26 cellular contexts compared by ENCODE assay signal in genomic region chr13:33072282-33072681, GRCh38. TPM values are rescaled to one million over a fixed set of nuclear protein-coding genes. Genes with fewer than 3 reads are reported as not detected.
DNase-seq lines count a peak whose midpoint lies in the region; ATAC-seq and TF ChIP-seq lines count a peak whose summit lies in the region.
"Had no signal": no experiment of that assay in that cellular context is flagged by ENCODE, and none has a peak within 500 bp of the region (broad histone marks: within the 10 kb centered on the region; RNA-seq: fewer than 3 reads in every experiment).

No MANE protein-coding gene starts in this region.

- H3K36me3 ChIP-seq in upper lobe of right lung: no peaks in the 10 kb centered on the region
- H3K36me3 ChIP-seq: BLaER1 treated with 17β-estradiol and CSF1 and Interleukin-3, amounts not matched to agents 10 nM and 100 nM; gastrocnemius medialis; lower lobe of right lung; spleen; upper lobe of left lung had no signal

- CTCF ChIA-PET in activated naive CD4-positive, alpha-beta T cell treated with anti-CD3 and anti-CD28 coated beads for 36 hours (lab: Charles Lee): no interaction called here

- no peaks in the 10 kb centered on the region for H3K27me3 ChIP-seq in upper lobe of right lung
- H3K27me3 ChIP-seq: BLaER1 treated with 17β-estradiol and CSF1 and Interleukin-3, amounts not matched to agents 10 nM and 100 nM; gastrocnemius medialis; spleen; upper lobe of left lung had no signal

- no peak overlapping the region for H3K4me3 ChIP-seq in upper lobe of right lung
- H3K4me3 ChIP-seq: BLaER1 treated with 17β-estradiol and CSF1 and Interleukin-3, amounts not matched to agents 10 nM and 100 nM; gastrocnemius medialis; lower lobe of right lung; spleen; upper lobe of left lung had no signal

- intact Hi-C loops in activated naive CD4-positive, alpha-beta T cell treated with anti-CD3 and anti-CD28 coated beads for 36 hours (cut with micrococcal nuclease): no loop called here
- intact Hi-C loops in upper lobe of right lung (cut with DNase I): no loop called here

- H3K4me1 ChIP-seq in upper lobe of right lung: no peaks in the 10 kb centered on the region
- H3K4me1 ChIP-seq: BLaER1 treated with 17β-estradiol and CSF1 and Interleukin-3, amounts not matched to agents 10 nM and 100 nM; gastrocnemius medialis; lower lobe of right lung; spleen; upper lobe of left lung had no signal

- ATAC-seq in activated T-helper 17 cell treated with anti-CD3 and anti-CD28 coated beads, Interleukin-2, amount 50 U/mL, for 72 hours (replicated peaks): peak; percentile 59
- peak; percentile 71 for ATAC-seq in upper lobe of right lung
- ATAC-seq in GM19023 (IDR thresholded peaks at IDR 0.05; ENCODE audit: unreplicated experiment): no peak
- ATAC-seq in HG03521 (IDR thresholded peaks at IDR 0.05; ENCODE audit: unreplicated experiment): no peak
- ATAC-seq: activated CD8-positive, alpha-beta T cell treated with anti-CD3 and anti-CD28 coated beads, Interleukin-2, amount 10 ng/mL, durations not matched to agents 7 days and 5 days; gastrocnemius medialis; lower lobe of right lung; SK-N-SH treated with all-trans-retinoic acid at 6 μM for 48 hours had no signal

- DNase-seq in activated naive CD4-positive, alpha-beta T cell treated with anti-CD3 and anti-CD28 coated beads for 36 hours: peak; percentile 10
- DNase-seq in activated naive CD4-positive, alpha-beta T cell (lab: John Stamatoyannopoulos, UW): no peak
- DNase-seq in globus pallidus (ENCODE audit: low spot score): peak; percentile 78
- DNase-seq in upper lobe of right lung: no peak
- no peak for DNase-seq in SIG-M5 (lab: John Stamatoyannopoulos, UW)
- DNase-seq: activated CD8-positive, alpha-beta T cell treated with anti-CD3 and anti-CD28 coated beads, Interleukin-2, amount 10 ng/mL, durations not matched to agents 7 days and 5 days; activated naive CD4-positive, alpha-beta T cell treated with anti-CD3 and anti-CD28 coated beads, Interleukin-2, amount 50 U/mL, for 16 hours; activated T-cell treated with anti-CD3 and anti-CD28 coated beads, Interleukin-2, amount 50 U/mL, for 1 hour; cerebellar nuclear complex; gastrocnemius medialis; lower lobe of right lung; NCI-H1105 treated with DMSO at 0.1 percent for 48 hours; NCI-H2029 treated with DMSO at 0.1 percent for 48 hours; NCI-H510A treated with DMSO at 0.1 percent for 48 hours; spleen; stimulated activated CD4-positive, alpha-beta T cell treated with anti-CD3 and anti-CD28 coated beads, Interleukin-4, amount 100 ng/mL, for 4 hours; upper lobe of left lung had no signal

- H3K9me3 ChIP-seq in upper lobe of right lung: no peaks in the 10 kb centered on the region
- H3K9me3 ChIP-seq: gastrocnemius medialis, lower lobe of right lung, spleen, upper lobe of left lung had no signal

- no peak overlapping the region for H3K27ac ChIP-seq in upper lobe of right lung
- H3K27ac ChIP-seq: BLaER1 treated with 17β-estradiol and CSF1 and Interleukin-3, amounts not matched to agents 10 nM and 100 nM; gastrocnemius medialis; lower lobe of right lung; spleen; upper lobe of left lung had no signal

- TF ChIP-seq CTCF in upper lobe of right lung (IDR thresholded peaks at IDR 0.05): no peak

- no peak overlapping the region for H3K27ac Mint-ChIP-seq in activated naive CD4-positive, alpha-beta T cell treated with anti-CD3 and anti-CD28 coated beads for 36 hours
- no peak overlapping the region for H3K27ac Mint-ChIP-seq in activated T-helper 17 cell treated with anti-CD3 and anti-CD28 coated beads, Interleukin-2, amount 50 U/mL, for 72 hours
- H3K27ac Mint-ChIP-seq: activated CD8-positive, alpha-beta T cell treated with anti-CD3 and anti-CD28 coated beads, Interleukin-2, amount 10 ng/mL, durations not matched to agents 7 days and 5 days; stimulated activated naive CD8-positive, alpha-beta T cell treated with anti-CD3 and anti-CD28 coated beads, Interleukin-15, Interleukin-2, amounts not matched to agents 100 ng/mL and 50 ng/mL, for 24 hours had no signal

- no peaks in the 10 kb centered on the region for H3K36me3 Mint-ChIP-seq in activated naive CD4-positive, alpha-beta T cell treated with anti-CD3 and anti-CD28 coated beads for 36 hours (ENCODE audit: low read depth)
- no peaks in the 10 kb centered on the region for H3K36me3 Mint-ChIP-seq in activated T-helper 17 cell treated with anti-CD3 and anti-CD28 coated beads, Interleukin-2, amount 50 U/mL, for 72 hours (ENCODE audit: low read depth)

- no peaks in the 10 kb centered on the region for H3K27me3 Mint-ChIP-seq in activated naive CD4-positive, alpha-beta T cell treated with anti-CD3 and anti-CD28 coated beads for 36 hours (ENCODE audit: low read depth)
- H3K27me3 Mint-ChIP-seq in activated T-helper 17 cell treated with anti-CD3 and anti-CD28 coated beads, Interleukin-2, amount 50 U/mL, for 72 hours: no peaks in the 10 kb centered on the region
- H3K27me3 Mint-ChIP-seq: stimulated activated naive CD8-positive, alpha-beta T cell treated with anti-CD3 and anti-CD28 coated beads, Interleukin-15, Interleukin-2, amounts not matched to agents 100 ng/mL and 50 ng/mL, for 24 hours had no signal

- H3K9me3 Mint-ChIP-seq in activated naive CD4-positive, alpha-beta T cell treated with anti-CD3 and anti-CD28 coated beads for 36 hours: no peaks in the 10 kb centered on the region
- H3K9me3 Mint-ChIP-seq in activated T-helper 17 cell treated with anti-CD3 and anti-CD28 coated beads, Interleukin-2, amount 50 U/mL, for 72 hours: no peaks in the 10 kb centered on the region
- H3K9me3 Mint-ChIP-seq: stimulated activated naive CD8-positive, alpha-beta T cell treated with anti-CD3 and anti-CD28 coated beads, Interleukin-15, Interleukin-2, amounts not matched to agents 100 ng/mL and 50 ng/mL, for 24 hours had no signal

- H3K4me1 Mint-ChIP-seq in activated naive CD4-positive, alpha-beta T cell treated with anti-CD3 and anti-CD28 coated beads for 36 hours (ENCODE audit: low read depth): no peaks in the 10 kb centered on the region
- H3K4me1 Mint-ChIP-seq in activated T-helper 17 cell treated with anti-CD3 and anti-CD28 coated beads, Interleukin-2, amount 50 U/mL, for 72 hours: no peaks in the 10 kb centered on the region

- no peak overlapping the region for H3K4me3 Mint-ChIP-seq in activated naive CD4-positive, alpha-beta T cell treated with anti-CD3 and anti-CD28 coated beads for 36 hours
- H3K4me3 Mint-ChIP-seq in activated T-helper 17 cell treated with anti-CD3 and anti-CD28 coated beads, Interleukin-2, amount 50 U/mL, for 72 hours: no peak overlapping the region
- H3K4me3 Mint-ChIP-seq: activated CD8-positive, alpha-beta T cell treated with anti-CD3 and anti-CD28 coated beads, Interleukin-2, amount 10 ng/mL, durations not matched to agents 7 days and 5 days; stimulated activated naive CD8-positive, alpha-beta T cell treated with anti-CD3 and anti-CD28 coated beads, Interleukin-15, Interleukin-2, amounts not matched to agents 100 ng/mL and 50 ng/mL, for 24 hours had no signal

RNA-seq across cellular contexts. Expression of gene KL, which starts 56.1 kb away (rescaled TPM):
- under 1 TPM; 0.36 to 0.49 TPM for total RNA-seq in activated naive CD4-positive, alpha-beta T cell treated with anti-CD3 and anti-CD28 coated beads for 36 hours
- total RNA-seq in activated T-helper 17 cell treated with anti-CD3 and anti-CD28 coated beads, Interleukin-2, amount 50 U/mL, for 72 hours: under 1 TPM in 1 of 2 donors, not detected in 1; 0.08 TPM
- total RNA-seq in upper lobe of right lung: 12.5 TPM
- total RNA-seq: Daoy, pulmonary artery endothelial cell, RPMI7951 had no signal

Comparison
In these comparisons a context has a peak if more than half of its experiments do, and no peak if none do; other contexts are left out.
1. DNase-seq: peak in activated naive CD4-positive, alpha-beta T cell treated with anti-CD3 and anti-CD28 coated beads for 36 hours (single experiment) and globus pallidus (single experiment); none in activated naive CD4-positive, alpha-beta T cell (0 of 4), upper lobe of right lung (single experiment) and SIG-M5 (single experiment).
2. ATAC-seq: peak in activated T-helper 17 cell treated with anti-CD3 and anti-CD28 coated beads, Interleukin-2, amount 50 U/mL, for 72 hours (single experiment) and upper lobe of right lung (single experiment); none in GM19023 (single experiment) and HG03521 (single experiment).